8 cellular contexts compared by ENCODE assay signal in genomic region chr20:371755-372542, GRCh38. TPM values are rescaled to one million over a fixed set of nuclear protein-coding genes. Genes with fewer than 3 reads are reported as not detected.
DNase-seq lines count a peak whose midpoint lies in the region; ATAC-seq and TF ChIP-seq lines count a peak whose summit lies in the region.

No MANE protein-coding gene starts in this region.

- no peaks in the 10 kb centered on the region for H3K36me3 ChIP-seq in gastrocnemius medialis

- H3K4me3 ChIP-seq in gastrocnemius medialis (no peak overlapping the region), dorsolateral prefrontal cortex (no peak overlapping the region)

- no peaks in the 10 kb centered on the region for H3K27me3 ChIP-seq in gastrocnemius medialis
- no peaks in the 10 kb centered on the region for H3K27me3 ChIP-seq in dorsolateral prefrontal cortex

- H3K27ac ChIP-seq in gastrocnemius medialis (peak overlapping the region; percentile 66 to 81 (median 71)), dorsolateral prefrontal cortex (peak overlapping the region in 4 of 59 donors; percentile 6 to 26 (median 20))

- no peaks in the 10 kb centered on the region for H3K27me3 Mint-ChIP-seq in activated CD4-positive, alpha-beta T cell treated with anti-CD3 and anti-CD28 coated beads, Interleukin-2, amount 10 ng/mL, durations not matched to agents 24 days and 14 days

- peak overlapping the region; percentile 28 for H3K4me3 Mint-ChIP-seq in activated CD4-positive, alpha-beta T cell treated with anti-CD3 and anti-CD28 coated beads, Interleukin-2, amount 10 ng/mL, durations not matched to agents 24 days and 14 days

- no peaks in the 10 kb centered on the region for H3K9me3 Mint-ChIP-seq in activated CD4-positive, alpha-beta T cell treated with anti-CD3 and anti-CD28 coated beads, Interleukin-2, amount 10 ng/mL, durations not matched to agents 24 days and 14 days

- no peak for TF ChIP-seq CTCF in gastrocnemius medialis (IDR thresholded peaks at IDR 0.05 in 4 of 5, conservative IDR thresholded peaks at IDR 0.05 in 1 of 5)
- TF ChIP-seq CTCF in dorsolateral prefrontal cortex (IDR thresholded peaks at IDR 0.05 in 54 of 56, conservative IDR thresholded peaks at IDR 0.05 in 2 of 56; ENCODE audit: low read depth in 1 of 56, partially characterized antibody in 56 of 56): no peak

- in situ Hi-C loops in gastrocnemius medialis (cut with MboI; ENCODE audit: low sequenced_read_pairs in 4 of 4): no loop called here

- no peak for TF ChIP-seq POLR2A in gastrocnemius medialis (IDR thresholded peaks at IDR 0.05)

- no peaks in the 10 kb centered on the region for H3K36me3 Mint-ChIP-seq in activated CD4-positive, alpha-beta T cell treated with anti-CD3 and anti-CD28 coated beads, Interleukin-2, amount 10 ng/mL, durations not matched to agents 24 days and 14 days (ENCODE audit: low read depth)

- ATAC-seq in gastrocnemius medialis: peak; percentile 80 to 90
- ATAC-seq in HG02623 (IDR thresholded peaks at IDR 0.05; ENCODE audit: unreplicated experiment): no peak
- ATAC-seq in HG02759 (IDR thresholded peaks at IDR 0.05; ENCODE audit: unreplicated experiment): no peak

- peaks cover 15 to 17% of the 10 kb centered on the region in 2 donors for H3K4me1 ChIP-seq in gastrocnemius medialis

- peaks cover 39% of the 10 kb centered on the region for H3K4me1 Mint-ChIP-seq in activated CD4-positive, alpha-beta T cell treated with anti-CD3 and anti-CD28 coated beads, Interleukin-2, amount 10 ng/mL, durations not matched to agents 24 days and 14 days

- peak overlapping the region; percentile 75 for H3K27ac Mint-ChIP-seq in activated CD4-positive, alpha-beta T cell treated with anti-CD3 and anti-CD28 coated beads, Interleukin-2, amount 10 ng/mL, durations not matched to agents 24 days and 14 days

- H3K9me3 ChIP-seq in gastrocnemius medialis: no peaks in the 10 kb centered on the region

- DNase-seq in activated CD4-positive, alpha-beta T cell treated with anti-CD3 and anti-CD28 coated beads, Interleukin-2, amount 10 ng/mL, durations not matched to agents 24 days and 14 days: no peak
- DNase-seq in activated CD4-positive, alpha-beta T cell treated with anti-CD3 and anti-CD28 coated beads for 1 hour: no peak
- DNase-seq in RPMI7951 (ENCODE audit: low read depth) (peak; percentile 99), fibroblast of the conjunctiva (ENCODE audit: low read depth) (peak; percentile 95), gastrocnemius medialis (peak; percentile 48 to 86), dorsolateral prefrontal cortex (no peak)

- intact Hi-C loops in activated CD4-positive, alpha-beta T cell treated with anti-CD3 and anti-CD28 coated beads, Interleukin-2, amount 10 ng/mL, durations not matched to agents 24 days and 14 days (cut with micrococcal nuclease): loop anchor here (1.0 kb wide), 1 partner anchor 9 kb away; no protein-coding TSS in a partner anchor
- intact Hi-C loops in gastrocnemius medialis (cut with DNase I; ENCODE audit: low total_unique reads): no loop called here
- intact Hi-C loops in dorsolateral prefrontal cortex (cut with DNase I): no loop called here

RNA-seq across cellular contexts. Expression of gene TRIB3, which starts 8.6 kb away (rescaled TPM):
- 39.3 and 41.1 TPM in 2 replicates for total RNA-seq in activated CD4-positive, alpha-beta T cell treated with anti-CD3 and anti-CD28 coated beads, Interleukin-2, amount 10 ng/mL, durations not matched to agents 24 days and 14 days
- 50.5 and 57.3 TPM in 2 replicates for total RNA-seq in RPMI7951 (2014; rRNA removed; shearing (Covaris generic))
- total RNA-seq in gastrocnemius medialis (1 to 10 TPM in 2 of 4 donors, under 1 TPM in 1, not detected in 1; 0.58 to 3.0 (median 2.4) TPM), dorsolateral prefrontal cortex (1 to 10 TPM in 119 of 120 experiments, under 1 TPM in 1; 0.77 to 7.6 (median 3.4) TPM)

RNA-seq across cellular contexts. Expression of gene NRSN2, which starts 25.0 kb away (rescaled TPM):
- 5.1 and 7.0 TPM in 2 replicates for total RNA-seq in activated CD4-positive, alpha-beta T cell treated with anti-CD3 and anti-CD28 coated beads, Interleukin-2, amount 10 ng/mL, durations not matched to agents 24 days and 14 days
- 92.3 and 111 TPM in 2 replicates for total RNA-seq in RPMI7951 (2014; rRNA removed; shearing (Covaris generic))
- total RNA-seq in gastrocnemius medialis (1 to 10 TPM; 1.3 to 4.7 (median 2.2) TPM), dorsolateral prefrontal cortex (100 to 1,000 TPM in 114 of 120 experiments, 10 to 100 TPM in 6; 80.4 to 268 (median 159) TPM)

RNA-seq across cellular contexts. Expression of gene RBCK1, which starts 36.1 kb away (rescaled TPM):
- 128 and 135 TPM in 2 replicates for total RNA-seq in activated CD4-positive, alpha-beta T cell treated with anti-CD3 and anti-CD28 coated beads, Interleukin-2, amount 10 ng/mL, durations not matched to agents 24 days and 14 days
- total RNA-seq in RPMI7951 (2014; rRNA removed; shearing (Covaris generic)): 106 and 141 TPM in 2 replicates
- 10 to 100 TPM; 38.6 to 76.5 (median 62.6) TPM for total RNA-seq in gastrocnemius medialis
- 10 to 100 TPM; 36.6 to 92.7 (median 62.0) TPM for total RNA-seq in dorsolateral prefrontal cortex

RNA-seq across cellular contexts. Expression of gene SOX12, which starts 46.6 kb away (rescaled TPM):
- 11.0 and 11.2 TPM in 2 replicates for total RNA-seq in activated CD4-positive, alpha-beta T cell treated with anti-CD3 and anti-CD28 coated beads, Interleukin-2, amount 10 ng/mL, durations not matched to agents 24 days and 14 days
- total RNA-seq in RPMI7951 (2014; rRNA removed; shearing (Covaris generic)): 3.1 and 6.1 TPM in 2 replicates
- 1 to 10 TPM in 1 of 4 donors, under 1 TPM in 3; 0.15 to 1.4 (median 0.65) TPM for total RNA-seq in gastrocnemius medialis
- total RNA-seq in dorsolateral prefrontal cortex: 10 to 100 TPM in 119 of 120 experiments, 1 to 10 TPM in 1; 9.9 to 24.9 (median 16.7) TPM

Comparison
In these comparisons a context has a peak if more than half of its experiments do, and no peak if none do; other contexts are left out.
1. DNase-seq: peak in RPMI7951 (single experiment), fibroblast of the conjunctiva (single experiment) and gastrocnemius medialis (2 of 2); none in activated CD4-positive, alpha-beta T cell treated with anti-CD3 and anti-CD28 coated beads, Interleukin-2, amount 10 ng/mL, durations not matched to agents 24 days and 14 days (single experiment), activated CD4-positive, alpha-beta T cell treated with anti-CD3 and anti-CD28 coated beads for 1 hour (single experiment) and dorsolateral prefrontal cortex (0 of 10).
2. ATAC-seq: peak in gastrocnemius medialis (2 of 2); none in HG02623 (single experiment) and HG02759 (single experiment).
3. RNA of gene NRSN2, which starts 25.0 kb away (total RNA-seq): 80.4 to 268 TPM in dorsolateral prefrontal cortex and 92.3 to 111 TPM in RPMI7951; 5.1 to 7.0 TPM in activated CD4-positive, alpha-beta T cell treated with anti-CD3 and anti-CD28 coated beads, Interleukin-2, amount 10 ng/mL, durations not matched to agents 24 days and 14 days and 1.3 to 4.7 TPM in gastrocnemius medialis; every median in the first group is over 10 times any median in the second.